Comparison of ENCODE assay signal across 26 cellular contexts in genomic region chr6:30150151-30150550, GRCh38. TPM values are rescaled to one million over a fixed set of nuclear protein-coding genes. Genes with fewer than 3 reads are reported as not detected.
DNase-seq lines count a peak whose midpoint lies in the region; ATAC-seq and TF ChIP-seq lines count a peak whose summit lies in the region.
"Had no signal": no experiment of that assay in that cellular context is flagged by ENCODE, and none has a peak within 500 bp of the region (broad histone marks: within the 10 kb centered on the region; RNA-seq: fewer than 3 reads in every experiment).

No MANE protein-coding gene starts in this region.

- peaks cover 6% of the 10 kb centered on the region for H3K27me3 Mint-ChIP-seq in chondrocyte (ENCODE audit: low read depth)

- H3K36me3 Mint-ChIP-seq in chondrocyte (ENCODE audit: low read depth), result no peaks in the 10 kb centered on the region
- H3K36me3 Mint-ChIP-seq: CD8-positive, alpha-beta T cell had no signal

- peaks cover 23% of the 10 kb centered on the region for H3K4me1 Mint-ChIP-seq in chondrocyte (ENCODE audit: low read depth)

- no peaks in the 10 kb centered on the region for H3K79me2 ChIP-seq in mammary epithelial cell (ENCODE audit: insufficient read depth, low read length)

- no peaks in the 10 kb centered on the region for H3K36me3 ChIP-seq in mammary epithelial cell (ENCODE audit: insufficient read depth, low read length)
- no peaks in the 10 kb centered on the region for H3K36me3 ChIP-seq in breast epithelium

- ATAC-seq in GM18511 (IDR thresholded peaks at IDR 0.05; ENCODE audit: unreplicated experiment), result no peak
- ATAC-seq: CD8-positive, alpha-beta T cell; HCT116; Right ventricle myocardium inferior had no signal

- TF ChIP-seq POLR2A in breast epithelium (IDR thresholded peaks at IDR 0.05), result no peak

- H3K27ac ChIP-seq in mammary epithelial cell (ENCODE audit: insufficient read depth, low read depth, low read length) (no peak overlapping the region), breast epithelium (no peak overlapping the region)

- H2AFZ ChIP-seq in mammary epithelial cell (ENCODE audit: low read depth, low read length), result peak overlapping the region; percentile 21

- H3K4me3 ChIP-seq in mammary epithelial cell (replicated peaks in 1 of 3; ENCODE audit: insufficient read depth in 1 of 3, low read depth in 2 of 3, low read length in 3 of 3), result no peak overlapping the region
- no peak overlapping the region for H3K4me3 ChIP-seq in breast epithelium

- dilution Hi-C loops in mammary epithelial cell (cut with HindIII; ENCODE audit: low sequenced_read_pairs), result loop anchor here (25.0 kb wide), 1 partner anchor 488 kb away; the partner anchor contains the start of gene MOG

- H3K9ac ChIP-seq in mammary epithelial cell (ENCODE audit: insufficient read depth, low read length), result no peak overlapping the region

- peak overlapping the region; percentile 27 for H3K27ac Mint-ChIP-seq in chondrocyte (ENCODE audit: unreplicated experiment)
- H3K27ac Mint-ChIP-seq: CD8-positive, alpha-beta T cell had no signal

- 47% methylated on average over 5 of the region's 5 CpGs for WGBS in mammary epithelial cell (ENCODE audit: low coverage, missing lambda C conversion rate)

- no TSS peak for BruUV-seq in mammary epithelial cell (replicated peaks; lab: Mats Ljungman, UMichigan)

- H3K9me3 ChIP-seq in mammary epithelial cell (replicated peaks; ENCODE audit: insufficient read depth, low read length) (no peaks in the 10 kb centered on the region), breast epithelium (no peaks in the 10 kb centered on the region)

- CTCF ChIA-PET in mammary epithelial cell (lab: Charles Lee; ENCODE audit: low non-redundant PET), result no interaction called here

- DNase-seq in mammary epithelial cell (peak; percentile 48), breast epithelium (ENCODE audit: low spot score in 2 of 2) (no peak), chondrocyte (ENCODE audit: low spot score) (no peak), kidney glomerular epithelial cell (lab: John Stamatoyannopoulos, UW) (peak; percentile 25), OCI-M1 (lab: John Stamatoyannopoulos, UW) (no peak), DMS79 (lab: John Stamatoyannopoulos, UW) (no peak)
- DNase-seq: 8988T; AML-193; C1 segment of cervical spinal cord; Calu3; CD8-positive, alpha-beta T cell; DMS153; GOT3; Kasumi-1; NCI-H1092; NCI-H1436 treated with DMSO at 0.1 percent for 48 hours; NCI-H2029; NCI-H345; NCI-H524 treated with DMSO at 0.1 percent for 48 hours; NCI-H82 had no signal

- H3K9me3 Mint-ChIP-seq in chondrocyte (ENCODE audit: low read depth), result no peaks in the 10 kb centered on the region
- H3K9me3 Mint-ChIP-seq: CD8-positive, alpha-beta T cell had no signal

- H3K4me2 ChIP-seq in mammary epithelial cell (ENCODE audit: insufficient read depth, low read depth, low read length), result no peak overlapping the region

- H3K4me1 ChIP-seq in mammary epithelial cell (ENCODE audit: insufficient read depth, low read length) (peaks cover 13% of the 10 kb centered on the region), breast epithelium (peaks cover 0 to 4% of the 10 kb centered on the region in 2 donors)

- H3K27me3 ChIP-seq in mammary epithelial cell (ENCODE audit: insufficient read depth, low read length) (no peaks in the 10 kb centered on the region), breast epithelium (peaks cover 0 to 4% of the 10 kb centered on the region in 2 donors)

- in situ Hi-C loops in mammary epithelial cell (cut with MboI; ENCODE audit: low sequenced_read_pairs in 2 of 2), result loop anchor here in 1 of 2 donors (25.0 kb wide), 1 partner anchor 313 kb away; the partner anchor contains the start of gene HLA-G

- H3K4me3 Mint-ChIP-seq in chondrocyte (ENCODE audit: unreplicated experiment), result no peak overlapping the region
- H3K4me3 Mint-ChIP-seq: CD8-positive, alpha-beta T cell had no signal

- H4K20me1 ChIP-seq in mammary epithelial cell (ENCODE audit: insufficient read depth, low read length), result no peaks in the 10 kb centered on the region

- no peak for TF ChIP-seq CTCF in mammary epithelial cell (conservative IDR thresholded peaks at IDR 0.05 in 1 of 2, IDR thresholded peaks at IDR 0.05 in 1 of 2; ENCODE audit: extremely low read depth in 1 of 2, insufficient read depth in 1 of 2, low read depth in 1 of 2, low read length in 2 of 2)
- TF ChIP-seq CTCF in breast epithelium (IDR thresholded peaks at IDR 0.05), result no peak
- TF ChIP-seq CTCF in chondrocyte (IDR thresholded peaks at IDR 0.05), result no peak

- intact Hi-C loops in mammary epithelial cell (cut with micrococcal nuclease), result no loop called here
- intact Hi-C loops in breast epithelium (cut with DNase I; ENCODE audit: low total_unique reads), result no loop called here

RNA-seq across cellular contexts. Expression of gene TRIM10, which starts 10.9 kb away (rescaled TPM):
- total RNA-seq in mammary epithelial cell (not detected), breast epithelium (not detected), chondrocyte (not detected in 3 replicates)
- polyA plus RNA-seq in mammary epithelial cell, result not detected
- polyA minus RNA-seq in mammary epithelial cell, result not detected
- total RNA-seq: CD8-positive, alpha-beta T cell; Daoy; OCI-LY7; Right ventricle myocardium inferior; SK-MEL-5 had no signal

RNA-seq across cellular contexts. Expression of gene TRIM15, which starts 13.2 kb away (rescaled TPM):
- total RNA-seq in mammary epithelial cell, result not detected
- 0.02 TPM for polyA plus RNA-seq in mammary epithelial cell
- polyA minus RNA-seq in mammary epithelial cell, result not detected
- total RNA-seq in breast epithelium, result under 1 TPM in 1 of 3 donors, not detected in 2; 0.33 TPM
- not detected in 3 replicates for total RNA-seq in chondrocyte
- total RNA-seq: CD8-positive, alpha-beta T cell; OCI-LY7; Right ventricle myocardium inferior; SK-MEL-5 had no signal

RNA-seq across cellular contexts. Expression of gene TRIM40, which starts 14.2 kb away (rescaled TPM):
- not detected for total RNA-seq in mammary epithelial cell
- not detected for polyA plus RNA-seq in mammary epithelial cell
- polyA minus RNA-seq in mammary epithelial cell, result not detected
- total RNA-seq in breast epithelium, result under 1 TPM in 1 of 3 donors, not detected in 2; 0.33 TPM
- total RNA-seq in chondrocyte, result not detected in 3 replicates
- total RNA-seq: Calu3; CD8-positive, alpha-beta T cell; Daoy; OCI-LY7; Right ventricle myocardium inferior; SK-MEL-5 had no signal

RNA-seq across cellular contexts. Expression of gene TRIM31, which starts 37.3 kb away (rescaled TPM):
- total RNA-seq in mammary epithelial cell, result not detected
- 0.07 TPM for polyA plus RNA-seq in mammary epithelial cell
- not detected for polyA minus RNA-seq in mammary epithelial cell
- total RNA-seq in breast epithelium, result 1 to 10 TPM in 1 of 3 donors, not detected in 2; 3.3 TPM
- total RNA-seq in chondrocyte, result not detected in 3 replicates
- total RNA-seq: CD8-positive, alpha-beta T cell; OCI-LY7; Right ventricle myocardium inferior; SK-MEL-5 had no signal

Comparison
In these comparisons a context has a peak if more than half of its experiments do, and no peak if none do; other contexts are left out.
1. DNase-seq: peak in mammary epithelial cell (single experiment) and kidney glomerular epithelial cell (single experiment); none in breast epithelium (0 of 2), chondrocyte (single experiment), OCI-M1 (single experiment) and DMS79 (single experiment).